In the genomic region with DNA sequence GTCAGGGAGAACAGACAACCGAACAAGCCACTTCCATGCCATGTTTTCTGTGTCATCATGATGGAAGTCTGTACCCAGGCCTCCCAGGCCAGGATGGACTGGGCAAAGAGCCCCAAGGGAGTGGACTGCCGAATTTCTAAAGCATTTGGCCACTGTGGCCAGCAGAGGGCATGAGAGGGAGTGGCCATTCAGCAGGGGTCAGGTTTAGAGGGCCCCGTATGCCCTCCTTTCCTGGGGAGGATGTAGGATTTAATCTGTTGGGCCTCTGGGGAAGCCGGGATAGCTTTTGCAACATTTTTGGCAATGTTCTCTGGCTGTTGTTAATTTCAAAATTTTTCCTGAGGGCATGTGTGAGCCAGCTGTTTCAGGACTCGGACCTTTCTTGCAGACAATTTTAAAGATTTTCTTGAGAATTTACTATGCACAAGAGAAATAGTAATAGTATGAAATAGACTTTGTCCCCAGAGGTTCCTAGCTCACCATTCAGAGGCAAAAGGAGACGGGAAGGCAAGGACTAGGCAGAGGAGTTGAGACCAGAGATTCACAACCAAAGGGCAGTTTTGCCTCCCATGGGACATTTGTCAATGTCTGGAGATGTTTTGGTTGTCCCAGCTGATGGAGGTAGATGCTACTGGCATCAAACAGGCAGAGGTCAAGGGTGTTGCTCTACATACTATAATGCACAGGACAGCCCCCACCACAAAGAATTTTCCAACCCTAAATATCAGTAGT, we compare ENCODE assay signal across 8 cellular contexts. TPM values are rescaled to one million over a fixed set of nuclear protein-coding genes. Genes with fewer than 3 reads are reported as not detected.
DNase-seq lines count a peak whose midpoint lies in the region; ATAC-seq and TF ChIP-seq lines count a peak whose summit lies in the region.

No MANE protein-coding gene starts in this region.

- in situ Hi-C loops in T47D (cut with HindIII; ENCODE audit: low pct_unique_long_range_greater_than_20kb, low sequenced_read_pairs): no loop called here

- intact Hi-C loops in left colon (cut with DNase I, micrococcal nuclease): no loop called here

- TF ChIP-seq CTCF in AG04449 (IDR thresholded peaks at IDR 0.05; ENCODE audit: insufficient read depth, low read length, missing control alignments): peak; percentile 57

- CTCF ChIA-PET in AG04449 (lab: Yijun Ruan, JAX): interaction anchor here (0.6 to 1.9 kb wide), 6 partner anchors 9 to 259 kb away, joined by 3 to 8 read pairs (median 5); no protein-coding TSS in a partner anchor

- POLR2A ChIA-PET in AG04449 (lab: Yijun Ruan, JAX): no interaction called here

- ATAC-seq in left colon (peak; percentile 45), HG02884 (IDR thresholded peaks at IDR 0.05; ENCODE audit: unreplicated experiment) (no peak), GM18861 (IDR thresholded peaks at IDR 0.05; ENCODE audit: unreplicated experiment) (no peak)

- no peak for DNase-seq in AG04449 (ENCODE audit: low read depth, low spot score)
- DNase-seq in HT-29 (ENCODE audit: low spot score): peak; percentile 39
- DNase-seq in T47D (ENCODE audit: low read depth in 1 of 2, low spot score in 1 of 2): peak; percentile 52 to 59
- DNase-seq in left colon: no peak
- DNase-seq in T-helper 2 cell: no peak
- no peak for DNase-seq in stimulated activated CD4-positive, alpha-beta T cell treated with anti-CD3 and anti-CD28 coated beads, Interleukin-15, amount 100 ng/mL, for 24 hours

- no peak overlapping the region for H3K4me3 ChIP-seq in AG04449 (ENCODE audit: low read depth, low read length)

RNA-seq across cellular contexts. Expression of a gene that starts 18.0 kb away (rescaled TPM):
- total RNA-seq in HT-29 (2014; rRNA removed; shearing (Covaris generic)): 1.6 and 4.8 TPM in 2 replicates
- total RNA-seq in left colon: 10 to 100 TPM; 49.6 to 55.6 TPM

RNA-seq across cellular contexts. Expression of a gene that starts 37.0 kb away (rescaled TPM):
- 134 and 158 TPM in 2 replicates for total RNA-seq in HT-29 (2014; rRNA removed; shearing (Covaris generic))
- 10 to 100 TPM; 34.5 to 42.4 TPM for total RNA-seq in left colon

RNA-seq across cellular contexts. Expression of a gene that starts 41.1 kb away (rescaled TPM):
- total RNA-seq in HT-29 (2014; rRNA removed; shearing (Covaris generic)): 41.0 and 44.7 TPM in 2 replicates
- total RNA-seq in left colon: 1 to 10 TPM; 5.4 to 7.7 TPM

Comparison
In these comparisons a context has a peak if more than half of its experiments do, and no peak if none do; other contexts are left out.
1. DNase-seq: peak in HT-29 (single experiment) and T47D (2 of 2); none in AG04449 (single experiment), left colon (0 of 2), T-helper 2 cell (0 of 5) and stimulated activated CD4-positive, alpha-beta T cell treated with anti-CD3 and anti-CD28 coated beads, Interleukin-15, amount 100 ng/mL, for 24 hours (single experiment).